Comparison of ENCODE assay signal across 29 cellular contexts in genomic region chr17:20158580-20158979, GRCh38.
"Had no signal": no experiment of that assay in that cellular context is flagged by ENCODE, and none has a peak within 500 bp of the region (broad histone marks: within the 10 kb centered on the region; RNA-seq: fewer than 3 reads in every experiment).

No MANE protein-coding gene starts in this region.

- H3K36me3 Mint-ChIP-seq: activated naive CD4-positive, alpha-beta T cell treated with anti-CD3 and anti-CD28 coated beads, Interleukin-2, amount 50 U/mL, for 72 hours had no signal

- H3K4me3 Mint-ChIP-seq: activated CD4-positive, alpha-beta T cell treated with anti-CD3 and anti-CD28 coated beads, Interleukin-2, amount 10 ng/mL, durations not matched to agents 24 days and 14 days; activated CD8-positive, alpha-beta T cell treated with anti-CD3 and anti-CD28 coated beads, Interleukin-2, amount 10 ng/mL, durations not matched to agents 7 days and 5 days; activated T-cell treated with anti-CD3 and anti-CD28 coated beads, Interleukin-2, amount 50 U/mL, for 24 hours had no signal

- DNase-seq: activated CD4-positive, alpha-beta T cell treated with anti-CD3 and anti-CD28 coated beads, Interleukin-2, amount 10 ng/mL, durations not matched to agents 24 days and 14 days; activated CD4-positive, alpha-beta T cell treated with anti-CD3 and anti-CD28 coated beads, Interleukin-2, amount 50 U/mL, for 48 hours; activated CD4-positive, CD25-positive, alpha-beta regulatory T cell; activated CD8-positive, alpha-beta T cell treated with anti-CD3 and anti-CD28 coated beads, Interleukin-2, amount 10 ng/mL, durations not matched to agents 7 days and 5 days; activated gamma-delta T cell; activated naive CD4-positive, alpha-beta T cell treated with Interleukin-2 at 50 U/mL for 16 hours; activated T-cell treated with anti-CD3 and anti-CD28 coated beads, Interleukin-2, amount 50 U/mL, for 24 hours; anterior cingulate cortex; brain microvascular endothelial cell; central memory CD4-positive, alpha-beta T cell; Karpas-422; NCI-H1105; NCI-H1417 treated with DMSO at 0.1 percent for 48 hours; NCI-H1694; NCI-H2029; NCI-H2171; NCI-H510A; NCI-H526; NCI-H748 treated with DMSO at 0.1 percent for 48 hours; NK-92 treated with Interleukin-12 subunit alpha and Interleukin-12 subunit beta, amount 100 ng/mL, for 24 hours; PC-3; SIG-M5; T1000; WERI-Rb-1 had no signal

- ATAC-seq: activated CD8-positive, alpha-beta T cell treated with anti-CD3 and anti-CD28 coated beads, Interleukin-2, amount 10 ng/mL, durations not matched to agents 7 days and 5 days; activated naive CD4-positive, alpha-beta T cell treated with anti-CD3 and anti-CD28 coated beads, Interleukin-2, amount 50 U/mL, for 72 hours; PC-3; Right ventricle myocardium inferior had no signal

- H3K27me3 ChIP-seq: brain microvascular endothelial cell had no signal

- H3K36me3 ChIP-seq: brain microvascular endothelial cell had no signal

- FAIRE-seq: RCC 7860 had no signal

- H3K27ac Mint-ChIP-seq: activated CD4-positive, alpha-beta T cell treated with anti-CD3 and anti-CD28 coated beads, Interleukin-2, amount 10 ng/mL, durations not matched to agents 24 days and 14 days; activated CD8-positive, alpha-beta T cell treated with anti-CD3 and anti-CD28 coated beads, Interleukin-2, amount 10 ng/mL, durations not matched to agents 7 days and 5 days; activated naive CD4-positive, alpha-beta T cell treated with anti-CD3 and anti-CD28 coated beads, Interleukin-2, amount 50 U/mL, for 72 hours; activated T-cell treated with anti-CD3 and anti-CD28 coated beads, Interleukin-2, amount 50 U/mL, for 24 hours; activated T-helper 2 cell treated with anti-CD3 and anti-CD28 coated beads, Interferon-gamma antibody, Interleukin-2, Interleukin-4, amounts not matched to agents 10 μg/mL and 5 μg/mL and 100 μg/mL, durations not matched to agents 14 hours and 24 hours and 36 hours had no signal

- H3K9me3 Mint-ChIP-seq: activated CD4-positive, alpha-beta T cell treated with anti-CD3 and anti-CD28 coated beads, Interleukin-2, amount 10 ng/mL, durations not matched to agents 24 days and 14 days; activated naive CD4-positive, alpha-beta T cell treated with anti-CD3 and anti-CD28 coated beads, Interleukin-2, amount 50 U/mL, for 72 hours; activated T-cell treated with anti-CD3 and anti-CD28 coated beads, Interleukin-2, amount 50 U/mL, for 24 hours; activated T-helper 2 cell treated with anti-CD3 and anti-CD28 coated beads, Interferon-gamma antibody, Interleukin-2, Interleukin-4, amounts not matched to agents 10 μg/mL and 5 μg/mL and 100 μg/mL, durations not matched to agents 14 hours and 24 hours and 36 hours had no signal

- H3K27ac ChIP-seq: brain microvascular endothelial cell, RWPE1, WERI-Rb-1 had no signal
